ENCODE assay signal across 1 cellular context in the genomic region with DNA sequence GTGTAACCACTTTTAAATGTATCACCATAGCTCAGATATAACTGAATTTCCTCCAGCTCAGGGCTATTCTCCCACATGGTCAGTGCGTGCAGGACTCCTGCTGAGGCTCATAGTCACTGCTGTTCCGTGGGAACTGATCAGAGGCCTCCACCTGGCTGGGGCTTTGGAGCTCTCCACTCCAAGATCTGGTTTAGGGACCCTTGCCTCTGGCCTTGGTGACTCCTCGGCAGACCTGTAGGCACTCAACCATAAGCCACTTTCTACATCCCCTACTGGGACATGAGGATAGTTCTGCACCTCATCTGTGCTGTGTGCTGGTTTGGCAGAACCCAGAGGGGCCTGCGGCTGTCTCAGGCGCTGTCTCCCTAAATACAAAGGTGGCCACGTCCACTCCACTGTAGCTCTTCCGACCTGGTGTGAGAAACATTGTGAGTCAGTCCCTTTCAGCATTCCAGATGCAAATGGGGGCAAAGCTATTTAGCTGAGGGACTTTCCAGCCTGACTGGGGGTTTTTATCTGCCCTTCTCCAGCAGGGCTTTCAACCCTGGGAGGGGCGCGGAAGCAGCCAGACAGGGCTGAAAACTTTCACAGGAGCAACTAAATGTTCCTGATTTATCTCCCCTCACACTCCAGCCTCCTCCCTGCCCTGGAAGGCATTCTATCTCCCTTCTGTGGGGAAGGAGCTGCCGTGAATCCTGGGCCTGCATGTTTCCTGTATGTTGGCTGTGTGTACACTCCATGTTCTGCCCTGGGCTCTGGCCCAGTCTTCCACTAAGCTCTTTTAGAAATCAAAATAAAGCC.
TF ChIP-seq lines count a peak whose summit lies in the region.

No MANE protein-coding gene starts in this region.

TF ChIP-seq in GM12878, 131 proteins besides CTCF, POLR2A, EP300 and RAD21 (continued from another document):
- TF ChIP-seq RELA (IDR thresholded peaks at IDR 0.05; ENCODE audit: borderline replicate concordance, partially characterized antibody) (peak; percentile 80), KAT2A (conservative IDR thresholded peaks at IDR 0.05; ENCODE audit: control insufficient read depth, low read depth, low read length) (no peak), SP1 (IDR thresholded peaks at IDR 0.05; ENCODE audit: low read depth, low read length) (no peak), POLR2AphosphoS2 (IDR thresholded peaks at IDR 0.05; ENCODE audit: low read depth, low read length) (no peak), DPF2 (IDR thresholded peaks at IDR 0.05) (0 out of 2 replicates have a peak, but pooled peaks have one; percentile 26), EED (IDR thresholded peaks at IDR 0.05; ENCODE audit: low read depth) (peak; percentile 43; the same call in 1 of the 2 replicates), KDM1A (IDR thresholded peaks at IDR 0.05; ENCODE audit: borderline replicate concordance) (no peak), TBL1XR1 (IDR thresholded peaks at IDR 0.05; ENCODE audit: low read depth, low read length) (no peak), STAT3 (IDR thresholded peaks at IDR 0.05; ENCODE audit: low read depth, low read length) (no peak), CREM (IDR thresholded peaks at IDR 0.05; ENCODE audit: low read depth) (no peak), ZBED1 (IDR thresholded peaks at IDR 0.05; ENCODE audit: borderline replicate concordance) (no peak), GATAD2B (conservative IDR thresholded peaks at IDR 0.05; ENCODE audit: low read depth) (peak; percentile 58; the same call in 1 of the 2 replicates), MEF2B (IDR thresholded peaks at IDR 0.05; ENCODE audit: partially characterized antibody, poor library complexity, severe bottlenecking) (no peak), IKZF1 (conservative IDR thresholded peaks at IDR 0.05) (peak; percentile 72), PML (IDR thresholded peaks at IDR 0.05; ENCODE audit: low read length) (no peak), NR2C1 (IDR thresholded peaks at IDR 0.05) (no peak), POU2F2 (IDR thresholded peaks at IDR 0.05; ENCODE audit: borderline replicate concordance, low read depth, low read length) (peak; percentile 85; the same call in 2 of the 3 replicates), NR2C2 (IDR thresholded peaks at IDR 0.05; ENCODE audit: borderline replicate concordance, control insufficient read depth, insufficient read length, low read depth) (no peak), RAD51 (IDR thresholded peaks at IDR 0.05) (no peak), POLR2AphosphoS5 (IDR thresholded peaks at IDR 0.05; ENCODE audit: low read length) (0 out of 2 replicates have a peak, but pooled peaks have one; percentile 40), YBX1 (IDR thresholded peaks at IDR 0.05) (no peak), IKZF2 (IDR thresholded peaks at IDR 0.05) (peak; percentile 42 to 59; a peak in 3 of 4 replicates), SIN3A (IDR thresholded peaks at IDR 0.05; ENCODE audit: low read depth, low read length) (no peak), PAX8 (IDR thresholded peaks at IDR 0.05) (no peak), IRF4 (IDR thresholded peaks at IDR 0.05; ENCODE audit: low read depth, low read length) (0 out of 2 replicates have a peak, but pooled peaks have one; percentile 16), ZZZ3 (IDR thresholded peaks at IDR 0.05; ENCODE audit: control insufficient read depth, insufficient read length, low read depth) (no peak), ZNF24 (IDR thresholded peaks at IDR 0.05) (no peak), ATF7 (IDR thresholded peaks at IDR 0.05; ENCODE audit: low read depth) (no peak)
- TF ChIP-seq, protein P1, sequence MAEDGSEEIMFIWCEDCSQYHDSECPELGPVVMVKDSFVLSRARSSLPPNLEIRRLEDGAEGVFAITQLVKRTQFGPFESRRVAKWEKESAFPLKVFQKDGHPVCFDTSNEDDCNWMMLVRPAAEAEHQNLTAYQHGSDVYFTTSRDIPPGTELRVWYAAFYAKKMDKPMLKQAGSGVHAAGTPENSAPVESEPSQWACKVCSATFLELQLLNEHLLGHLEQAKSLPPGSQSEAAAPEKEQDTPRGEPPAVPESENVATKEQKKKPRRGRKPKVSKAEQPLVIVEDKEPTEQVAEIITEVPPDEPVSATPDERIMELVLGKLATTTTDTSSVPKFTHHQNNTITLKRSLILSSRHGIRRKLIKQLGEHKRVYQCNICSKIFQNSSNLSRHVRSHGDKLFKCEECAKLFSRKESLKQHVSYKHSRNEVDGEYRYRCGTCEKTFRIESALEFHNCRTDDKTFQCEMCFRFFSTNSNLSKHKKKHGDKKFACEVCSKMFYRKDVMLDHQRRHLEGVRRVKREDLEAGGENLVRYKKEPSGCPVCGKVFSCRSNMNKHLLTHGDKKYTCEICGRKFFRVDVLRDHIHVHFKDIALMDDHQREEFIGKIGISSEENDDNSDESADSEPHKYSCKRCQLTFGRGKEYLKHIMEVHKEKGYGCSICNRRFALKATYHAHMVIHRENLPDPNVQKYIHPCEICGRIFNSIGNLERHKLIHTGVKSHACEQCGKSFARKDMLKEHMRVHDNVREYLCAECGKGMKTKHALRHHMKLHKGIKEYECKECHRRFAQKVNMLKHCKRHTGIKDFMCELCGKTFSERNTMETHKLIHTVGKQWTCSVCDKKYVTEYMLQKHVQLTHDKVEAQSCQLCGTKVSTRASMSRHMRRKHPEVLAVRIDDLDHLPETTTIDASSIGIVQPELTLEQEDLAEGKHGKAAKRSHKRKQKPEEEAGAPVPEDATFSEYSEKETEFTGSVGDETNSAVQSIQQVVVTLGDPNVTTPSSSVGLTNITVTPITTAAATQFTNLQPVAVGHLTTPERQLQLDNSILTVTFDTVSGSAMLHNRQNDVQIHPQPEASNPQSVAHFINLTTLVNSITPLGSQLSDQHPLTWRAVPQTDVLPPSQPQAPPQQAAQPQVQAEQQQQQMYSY (CRISPR knock-in tag; IDR thresholded peaks at IDR 0.05): no peak
- TF ChIP-seq, protein P2, sequence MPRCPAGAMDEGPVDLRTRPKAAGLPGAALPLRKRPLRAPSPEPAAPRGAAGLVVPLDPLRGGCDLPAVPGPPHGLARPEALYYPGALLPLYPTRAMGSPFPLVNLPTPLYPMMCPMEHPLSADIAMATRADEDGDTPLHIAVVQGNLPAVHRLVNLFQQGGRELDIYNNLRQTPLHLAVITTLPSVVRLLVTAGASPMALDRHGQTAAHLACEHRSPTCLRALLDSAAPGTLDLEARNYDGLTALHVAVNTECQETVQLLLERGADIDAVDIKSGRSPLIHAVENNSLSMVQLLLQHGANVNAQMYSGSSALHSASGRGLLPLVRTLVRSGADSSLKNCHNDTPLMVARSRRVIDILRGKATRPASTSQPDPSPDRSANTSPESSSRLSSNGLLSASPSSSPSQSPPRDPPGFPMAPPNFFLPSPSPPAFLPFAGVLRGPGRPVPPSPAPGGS (IDR thresholded peaks at IDR 0.05; ENCODE audit: borderline replicate concordance, insufficient read depth, low read depth, low read length, poor library complexity, severe bottlenecking): no peak
- TF ChIP-seq, protein P3, sequence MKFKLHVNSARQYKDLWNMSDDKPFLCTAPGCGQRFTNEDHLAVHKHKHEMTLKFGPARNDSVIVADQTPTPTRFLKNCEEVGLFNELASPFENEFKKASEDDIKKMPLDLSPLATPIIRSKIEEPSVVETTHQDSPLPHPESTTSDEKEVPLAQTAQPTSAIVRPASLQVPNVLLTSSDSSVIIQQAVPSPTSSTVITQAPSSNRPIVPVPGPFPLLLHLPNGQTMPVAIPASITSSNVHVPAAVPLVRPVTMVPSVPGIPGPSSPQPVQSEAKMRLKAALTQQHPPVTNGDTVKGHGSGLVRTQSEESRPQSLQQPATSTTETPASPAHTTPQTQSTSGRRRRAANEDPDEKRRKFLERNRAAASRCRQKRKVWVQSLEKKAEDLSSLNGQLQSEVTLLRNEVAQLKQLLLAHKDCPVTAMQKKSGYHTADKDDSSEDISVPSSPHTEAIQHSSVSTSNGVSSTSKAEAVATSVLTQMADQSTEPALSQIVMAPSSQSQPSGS (IDR thresholded peaks at IDR 0.05; ENCODE audit: low read length): no peak
- TF ChIP-seq, protein P4, sequence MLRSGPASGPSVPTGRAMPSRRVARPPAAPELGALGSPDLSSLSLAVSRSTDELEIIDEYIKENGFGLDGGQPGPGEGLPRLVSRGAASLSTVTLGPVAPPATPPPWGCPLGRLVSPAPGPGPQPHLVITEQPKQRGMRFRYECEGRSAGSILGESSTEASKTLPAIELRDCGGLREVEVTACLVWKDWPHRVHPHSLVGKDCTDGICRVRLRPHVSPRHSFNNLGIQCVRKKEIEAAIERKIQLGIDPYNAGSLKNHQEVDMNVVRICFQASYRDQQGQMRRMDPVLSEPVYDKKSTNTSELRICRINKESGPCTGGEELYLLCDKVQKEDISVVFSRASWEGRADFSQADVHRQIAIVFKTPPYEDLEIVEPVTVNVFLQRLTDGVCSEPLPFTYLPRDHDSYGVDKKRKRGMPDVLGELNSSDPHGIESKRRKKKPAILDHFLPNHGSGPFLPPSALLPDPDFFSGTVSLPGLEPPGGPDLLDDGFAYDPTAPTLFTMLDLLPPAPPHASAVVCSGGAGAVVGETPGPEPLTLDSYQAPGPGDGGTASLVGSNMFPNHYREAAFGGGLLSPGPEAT (IDR thresholded peaks at IDR 0.05; ENCODE audit: low read depth): peak; percentile 71
- TF ChIP-seq, protein P5, sequence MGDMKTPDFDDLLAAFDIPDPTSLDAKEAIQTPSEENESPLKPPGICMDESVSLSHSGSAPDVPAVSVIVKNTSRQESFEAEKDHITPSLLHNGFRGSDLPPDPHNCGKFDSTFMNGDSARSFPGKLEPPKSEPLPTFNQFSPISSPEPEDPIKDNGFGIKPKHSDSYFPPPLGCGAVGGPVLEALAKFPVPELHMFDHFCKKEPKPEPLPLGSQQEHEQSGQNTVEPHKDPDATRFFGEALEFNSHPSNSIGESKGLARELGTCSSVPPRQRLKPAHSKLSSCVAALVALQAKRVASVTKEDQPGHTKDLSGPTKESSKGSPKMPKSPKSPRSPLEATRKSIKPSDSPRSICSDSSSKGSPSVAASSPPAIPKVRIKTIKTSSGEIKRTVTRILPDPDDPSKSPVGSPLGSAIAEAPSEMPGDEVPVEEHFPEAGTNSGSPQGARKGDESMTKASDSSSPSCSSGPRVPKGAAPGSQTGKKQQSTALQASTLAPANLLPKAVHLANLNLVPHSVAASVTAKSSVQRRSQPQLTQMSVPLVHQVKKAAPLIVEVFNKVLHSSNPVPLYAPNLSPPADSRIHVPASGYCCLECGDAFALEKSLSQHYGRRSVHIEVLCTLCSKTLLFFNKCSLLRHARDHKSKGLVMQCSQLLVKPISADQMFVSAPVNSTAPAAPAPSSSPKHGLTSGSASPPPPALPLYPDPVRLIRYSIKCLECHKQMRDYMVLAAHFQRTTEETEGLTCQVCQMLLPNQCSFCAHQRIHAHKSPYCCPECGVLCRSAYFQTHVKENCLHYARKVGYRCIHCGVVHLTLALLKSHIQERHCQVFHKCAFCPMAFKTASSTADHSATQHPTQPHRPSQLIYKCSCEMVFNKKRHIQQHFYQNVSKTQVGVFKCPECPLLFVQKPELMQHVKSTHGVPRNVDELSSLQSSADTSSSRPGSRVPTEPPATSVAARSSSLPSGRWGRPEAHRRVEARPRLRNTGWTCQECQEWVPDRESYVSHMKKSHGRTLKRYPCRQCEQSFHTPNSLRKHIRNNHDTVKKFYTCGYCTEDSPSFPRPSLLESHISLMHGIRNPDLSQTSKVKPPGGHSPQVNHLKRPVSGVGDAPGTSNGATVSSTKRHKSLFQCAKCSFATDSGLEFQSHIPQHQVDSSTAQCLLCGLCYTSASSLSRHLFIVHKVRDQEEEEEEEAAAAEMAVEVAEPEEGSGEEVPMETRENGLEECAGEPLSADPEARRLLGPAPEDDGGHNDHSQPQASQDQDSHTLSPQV (IDR thresholded peaks at IDR 0.05): no peak
